ENCODE assay signal across 3 cellular contexts in the genomic region with DNA sequence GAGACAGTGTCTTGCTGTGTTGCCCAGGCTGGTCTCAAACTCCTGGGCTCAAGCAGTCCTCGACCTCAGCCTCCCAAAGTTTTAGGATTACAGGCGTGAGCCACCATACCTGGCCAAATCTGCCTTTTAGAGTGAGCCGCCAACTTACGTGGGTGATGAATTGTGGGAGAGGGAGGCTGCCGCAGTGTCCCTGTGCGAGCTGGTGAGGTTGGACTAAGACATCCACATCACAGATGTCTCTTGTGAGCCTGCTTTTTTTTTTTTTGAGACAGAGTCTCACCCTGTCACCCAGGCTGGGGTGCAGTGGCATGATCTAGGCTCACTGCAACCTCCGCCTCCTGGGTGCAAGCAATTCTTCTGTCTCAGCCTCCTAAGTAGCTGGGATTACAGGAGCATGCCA. TPM values are rescaled to one million over a fixed set of nuclear protein-coding genes. Genes with fewer than 3 reads are reported as not detected.
"Had no signal": no experiment of that assay in that cellular context is flagged by ENCODE, and none has a peak within 500 bp of the region (broad histone marks: within the 10 kb centered on the region; RNA-seq: fewer than 3 reads in every experiment).

No MANE protein-coding gene starts in this region.

RNA-seq across cellular contexts. Expression of gene OPRD1, which starts 42.4 kb away (rescaled TPM):
- total RNA-seq: M059J, MCF 10A, NCI-H460 had no signal
